24 cellular contexts compared by ENCODE assay signal in the genomic region with DNA sequence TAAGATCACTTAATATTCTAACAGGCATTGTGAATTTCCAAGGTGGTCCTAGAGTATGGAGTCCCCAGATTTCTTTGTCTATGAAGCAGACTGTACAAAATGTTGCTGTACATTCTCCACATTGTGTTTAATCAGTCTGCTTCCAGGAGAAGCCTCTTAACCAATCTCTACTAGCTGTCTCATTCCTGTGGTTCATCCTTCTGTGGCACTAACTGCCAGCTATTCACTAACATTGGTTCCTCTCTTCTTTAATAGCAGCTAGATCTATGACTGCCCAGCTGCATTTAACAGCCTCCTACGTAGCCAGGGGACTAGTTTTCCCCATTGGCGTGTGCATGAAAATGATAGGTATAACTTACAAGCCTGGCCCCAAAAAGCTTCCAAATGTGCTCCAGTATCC.
"Had no signal": no experiment of that assay in that cellular context is flagged by ENCODE, and none has a peak within 500 bp of the region (broad histone marks: within the 10 kb centered on the region; RNA-seq: fewer than 3 reads in every experiment).

No MANE protein-coding gene starts in this region.

- H3K27ac ChIP-seq: esophagus squamous epithelium, lower lobe of right lung, neutrophil, parathyroid adenoma, right lobe of liver, stomach, thyroid gland had no signal

- H3K4me3 ChIP-seq: esophagus squamous epithelium, lower lobe of right lung, right lobe of liver, smooth muscle cell, stomach, thyroid gland had no signal

- DNase-seq: cortex of kidney; effector memory CD8-positive, alpha-beta T cell; erythroblast; esophagus squamous epithelium; hypothalamus; immature natural killer cell; left ventricle myocardium superior; lower lobe of right lung; naive B cell; right lobe of liver; stimulated activated CD4-positive, alpha-beta T cell treated with anti-CD3 and anti-CD28 coated beads, Interleukin-12 subunit alpha, Interleukin-12 subunit beta, amount 100 ng/mL, for 4 hours; stimulated activated CD4-positive, alpha-beta T cell treated with anti-CD3 and anti-CD28 coated beads, Interleukin-1b, Interleukin-23, amount 100 ng/mL, for 48 hours; stimulated activated CD4-positive, alpha-beta T cell treated with anti-CD3 and anti-CD28 coated beads, Interleukin-4, amount 100 ng/mL, for 24 hours; stimulated activated naive CD4-positive, alpha-beta T cell treated with Interleukin-2 at 50 U/mL for 16 hours; stomach; thyroid gland; trophoblast cell had no signal

- H3K4me2 ChIP-seq: smooth muscle cell had no signal

- H2AFZ ChIP-seq: parathyroid adenoma had no signal

- H3K36me3 Mint-ChIP-seq: immature natural killer cell; naive B cell; natural killer cell treated with Interleukin-12 subunit alpha and Interleukin-12 subunit beta and Interleukin-15 and Interleukin-18, amount 100 ng/mL, for 72 hours; stimulated activated effector memory CD8-positive, alpha-beta T cell treated with anti-CD3 and anti-CD28 coated beads, Interleukin-12 subunit alpha, Interleukin-12 subunit beta, amount 100 ng/mL, for 72 hours had no signal

- H3K27me3 Mint-ChIP-seq: effector memory CD8-positive, alpha-beta T cell; naive B cell; natural killer cell treated with Interleukin-12 subunit alpha and Interleukin-12 subunit beta and Interleukin-15 and Interleukin-18, amount 100 ng/mL, for 72 hours had no signal

- H3K9me3 ChIP-seq: esophagus squamous epithelium, lower lobe of right lung, neutrophil, right lobe of liver, stomach, thyroid gland had no signal

- H3K36me3 ChIP-seq: esophagus squamous epithelium, lower lobe of right lung, neutrophil, right lobe of liver, stomach, thyroid gland had no signal

- H3K27ac Mint-ChIP-seq: effector memory CD8-positive, alpha-beta T cell; immature natural killer cell; naive B cell; natural killer cell treated with Interleukin-12 subunit alpha and Interleukin-12 subunit beta and Interleukin-15 and Interleukin-18, amount 100 ng/mL, for 72 hours; progenitor cell of endocrine pancreas; stimulated activated effector memory CD8-positive, alpha-beta T cell treated with anti-CD3 and anti-CD28 coated beads, Interleukin-12 subunit alpha, Interleukin-12 subunit beta, amount 100 ng/mL, for 72 hours had no signal

- H3K4me1 Mint-ChIP-seq: immature natural killer cell; naive B cell; neural crest cell; stimulated activated effector memory CD8-positive, alpha-beta T cell treated with anti-CD3 and anti-CD28 coated beads, Interleukin-12 subunit alpha, Interleukin-12 subunit beta, amount 100 ng/mL, for 72 hours had no signal

- ATAC-seq: effector memory CD8-positive, alpha-beta T cell; left ventricle myocardium superior; lower lobe of right lung; natural killer cell treated with Interleukin-12 subunit alpha and Interleukin-12 subunit beta and Interleukin-15 and Interleukin-18, amount 100 ng/mL, for 72 hours; right lobe of liver; stimulated activated effector memory CD8-positive, alpha-beta T cell treated with anti-CD3 and anti-CD28 coated beads, Interleukin-12 subunit alpha, Interleukin-12 subunit beta, amount 100 ng/mL, for 72 hours had no signal

- H3K79me2 ChIP-seq: parathyroid adenoma had no signal

- H3K27me3 ChIP-seq: esophagus squamous epithelium, neutrophil, right lobe of liver, stomach, thyroid gland had no signal

- H3K9me3 Mint-ChIP-seq: stimulated activated effector memory CD8-positive, alpha-beta T cell treated with anti-CD3 and anti-CD28 coated beads, Interleukin-12 subunit alpha, Interleukin-12 subunit beta, amount 100 ng/mL, for 72 hours had no signal

- H3K4me1 ChIP-seq: esophagus squamous epithelium, lower lobe of right lung, parathyroid adenoma, right lobe of liver, stomach, thyroid gland had no signal

- H3K4me3 Mint-ChIP-seq: effector memory CD8-positive, alpha-beta T cell; immature natural killer cell; natural killer cell treated with Interleukin-12 subunit alpha and Interleukin-12 subunit beta and Interleukin-15 and Interleukin-18, amount 100 ng/mL, for 72 hours; neural crest cell; stimulated activated effector memory CD8-positive, alpha-beta T cell treated with anti-CD3 and anti-CD28 coated beads, Interleukin-12 subunit alpha, Interleukin-12 subunit beta, amount 100 ng/mL, for 72 hours had no signal
